Comparison of ENCODE assay signal across 8 cellular contexts in the genomic region with DNA sequence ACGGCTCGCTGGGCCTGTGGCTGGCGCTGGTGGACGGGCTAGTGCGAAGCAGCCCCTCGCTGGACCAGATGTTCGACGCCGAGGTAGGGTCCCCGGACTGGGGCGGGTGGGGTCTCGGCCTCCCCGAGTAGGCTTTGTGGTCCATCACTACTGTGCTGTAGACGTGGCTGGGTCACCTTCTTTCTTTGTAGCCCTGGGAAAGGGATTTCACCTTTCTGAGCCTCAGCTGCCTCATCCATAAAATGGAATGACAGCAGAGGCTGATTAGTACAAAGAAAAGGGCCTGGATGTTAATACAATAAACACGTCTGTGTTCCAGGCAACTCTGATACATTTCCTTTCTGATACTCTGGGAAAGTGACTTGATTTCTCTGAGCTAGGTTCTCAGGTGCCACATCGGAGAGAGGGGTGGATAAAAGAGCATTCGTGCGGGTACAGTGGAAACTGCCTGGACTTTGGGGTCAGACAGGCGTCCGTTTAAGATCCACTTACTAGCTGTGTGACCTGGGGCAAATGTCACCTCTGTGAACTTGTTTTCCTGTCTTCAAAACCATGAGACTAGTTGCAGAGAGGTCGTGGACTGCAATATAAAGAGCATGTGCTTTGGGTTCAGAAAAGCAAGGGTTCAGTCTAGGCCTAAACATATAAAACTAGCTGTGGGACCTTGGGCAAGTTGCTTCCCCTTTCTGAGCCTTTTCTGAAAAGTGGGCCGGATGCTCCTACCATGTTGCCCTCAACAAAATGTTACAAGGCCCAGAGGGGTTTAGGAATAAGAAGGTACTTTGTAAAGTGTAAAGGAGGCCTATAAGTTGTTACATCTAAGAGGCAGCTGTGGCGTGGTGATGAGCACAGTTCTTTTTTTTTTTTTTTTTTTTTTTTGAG. TPM values are rescaled to one million over a fixed set of nuclear protein-coding genes. Genes with fewer than 3 reads are reported as not detected.
DNase-seq lines count a peak whose midpoint lies in the region; ATAC-seq and TF ChIP-seq lines count a peak whose summit lies in the region.

No MANE protein-coding gene starts in this region.

- no peaks in the 10 kb centered on the region for H3K27me3 Mint-ChIP-seq in natural killer cell treated with Interleukin-12 subunit alpha and Interleukin-12 subunit beta and Interleukin-15 and Interleukin-18, amount 100 ng/mL, for 72 hours

- peak overlapping the region; percentile 84 for H3K4me3 ChIP-seq in LNCaP clone FGC (ENCODE audit: low read depth, low read length)

- H3K9me3 Mint-ChIP-seq in natural killer cell treated with Interleukin-12 subunit alpha and Interleukin-12 subunit beta and Interleukin-15 and Interleukin-18, amount 100 ng/mL, for 72 hours, result no peaks in the 10 kb centered on the region

- H3K27ac ChIP-seq in C4-2B (peak overlapping the region; percentile 83), cingulate gyrus (ENCODE audit: low read depth, low read length) (peak overlapping the region; percentile 98)

- ATAC-seq in natural killer cell treated with Interleukin-12 subunit alpha and Interleukin-12 subunit beta and Interleukin-15 and Interleukin-18, amount 100 ng/mL, for 72 hours, result no peak
- ATAC-seq in GM19324 (IDR thresholded peaks at IDR 0.05; ENCODE audit: low FRiP score, unreplicated experiment), result no peak

- no peak for TF ChIP-seq CTCF in C4-2B (conservative IDR thresholded peaks at IDR 0.05)
- no peak for TF ChIP-seq CTCF in LNCaP clone FGC (IDR thresholded peaks at IDR 0.05; ENCODE audit: control insufficient read depth, extremely low read depth, insufficient read depth)

- peaks cover 10% of the 10 kb centered on the region for H3K36me3 Mint-ChIP-seq in natural killer cell treated with Interleukin-12 subunit alpha and Interleukin-12 subunit beta and Interleukin-15 and Interleukin-18, amount 100 ng/mL, for 72 hours

- peaks cover 40 to 43% of the 10 kb centered on the region in 2 donors for H3K4me1 Mint-ChIP-seq in natural killer cell treated with Interleukin-12 subunit alpha and Interleukin-12 subunit beta and Interleukin-15 and Interleukin-18, amount 100 ng/mL, for 72 hours (ENCODE audit: low read depth in 2 of 2)

- DNase-seq in LNCaP clone FGC (ENCODE audit: low read depth) (no peak), SKM-1 treated with dmso at 0.1 percent for 144 hours (lab: John Stamatoyannopoulos, UW; ENCODE audit: unreplicated experiment) (no peak)
- no peak for DNase-seq in natural killer cell treated with Interleukin-12 subunit alpha and Interleukin-12 subunit beta and Interleukin-15 and Interleukin-18, amount 100 ng/mL, for 72 hours (ENCODE audit: low spot score)
- DNase-seq in central memory CD4-positive, alpha-beta T cell, result no peak
- no peak for DNase-seq in activated CD4-positive, alpha-beta T cell treated with anti-CD3 and anti-CD28 coated beads for 4 hours

- peak overlapping the region; percentile 95 for H3K4me3 Mint-ChIP-seq in natural killer cell treated with Interleukin-12 subunit alpha and Interleukin-12 subunit beta and Interleukin-15 and Interleukin-18, amount 100 ng/mL, for 72 hours

- H3K27ac Mint-ChIP-seq in natural killer cell treated with Interleukin-12 subunit alpha and Interleukin-12 subunit beta and Interleukin-15 and Interleukin-18, amount 100 ng/mL, for 72 hours, result peak overlapping the region; percentile 95 to 96

RNA-seq across cellular contexts. Expression of a gene that starts 0.9 kb away (rescaled TPM):
- total RNA-seq in natural killer cell treated with Interleukin-12 subunit alpha and Interleukin-12 subunit beta and Interleukin-15 and Interleukin-18, amount 100 ng/mL, for 72 hours, result 10 to 100 TPM; 23.3 to 31.4 TPM

RNA-seq across cellular contexts. Expression of a gene that starts 14.3 kb away (rescaled TPM):
- not detected for total RNA-seq in natural killer cell treated with Interleukin-12 subunit alpha and Interleukin-12 subunit beta and Interleukin-15 and Interleukin-18, amount 100 ng/mL, for 72 hours

RNA-seq across cellular contexts. Expression of a gene that starts 15.6 kb away (rescaled TPM):
- 10 to 100 TPM; 23.3 to 43.5 TPM for total RNA-seq in natural killer cell treated with Interleukin-12 subunit alpha and Interleukin-12 subunit beta and Interleukin-15 and Interleukin-18, amount 100 ng/mL, for 72 hours

RNA-seq across cellular contexts. Expression of a gene that starts 44.2 kb away (rescaled TPM):
- total RNA-seq in natural killer cell treated with Interleukin-12 subunit alpha and Interleukin-12 subunit beta and Interleukin-15 and Interleukin-18, amount 100 ng/mL, for 72 hours, result 1 to 10 TPM; 6.1 to 6.4 TPM

RNA-seq across cellular contexts. Expression of a gene that starts 52.1 kb away (rescaled TPM):
- 10 to 100 TPM; 73.0 to 86.6 TPM for total RNA-seq in natural killer cell treated with Interleukin-12 subunit alpha and Interleukin-12 subunit beta and Interleukin-15 and Interleukin-18, amount 100 ng/mL, for 72 hours
